Comparison of ENCODE assay signal across 24 cellular contexts in genomic region chr5:17357504-17357903, GRCh38.
"Had no signal": no experiment of that assay in that cellular context is flagged by ENCODE, and none has a peak within 500 bp of the region (broad histone marks: within the 10 kb centered on the region; RNA-seq: fewer than 3 reads in every experiment).

No MANE protein-coding gene starts in this region.

- H3K27me3 Mint-ChIP-seq: T-cell had no signal

- H3K27ac ChIP-seq: KMS-11, SJSA1, SK-N-MC had no signal

- H3K36me3 ChIP-seq: SJSA1 had no signal

- FAIRE-seq: HepG2, RCC 7860 had no signal

- DNase-seq: IMR-90, Kasumi-1, MM.1S, NCI-H1092 treated with DMSO at 0.1 percent for 48 hours, NCI-H1436, NCI-H187, NCI-H2029, NCI-H2081 treated with DMSO at 0.1 percent for 48 hours, NCI-H2171, NCI-H226, NCI-H446, NCI-H510A, NCI-H524 treated with DMSO at 0.1 percent for 48 hours, NCI-H69, NCI-H774, Right ventricle myocardium superior, RPMI8226, SIG-M5, T-cell had no signal

- H3K27ac Mint-ChIP-seq: T-cell had no signal

- H3K4me3 ChIP-seq: SJSA1, SK-N-MC had no signal

- H3K4me1 Mint-ChIP-seq: T-cell had no signal

- H3K36me3 Mint-ChIP-seq: T-cell had no signal

- H3K27me3 ChIP-seq: SJSA1 had no signal

- H3K9ac ChIP-seq: KMS-11 had no signal

- ATAC-seq: HepG2, T-cell had no signal

- H3K4me3 Mint-ChIP-seq: T-cell had no signal

- H3K4me2 ChIP-seq: KMS-11 had no signal
